Comparison of ENCODE assay signal across 6 cellular contexts in the genomic region with DNA sequence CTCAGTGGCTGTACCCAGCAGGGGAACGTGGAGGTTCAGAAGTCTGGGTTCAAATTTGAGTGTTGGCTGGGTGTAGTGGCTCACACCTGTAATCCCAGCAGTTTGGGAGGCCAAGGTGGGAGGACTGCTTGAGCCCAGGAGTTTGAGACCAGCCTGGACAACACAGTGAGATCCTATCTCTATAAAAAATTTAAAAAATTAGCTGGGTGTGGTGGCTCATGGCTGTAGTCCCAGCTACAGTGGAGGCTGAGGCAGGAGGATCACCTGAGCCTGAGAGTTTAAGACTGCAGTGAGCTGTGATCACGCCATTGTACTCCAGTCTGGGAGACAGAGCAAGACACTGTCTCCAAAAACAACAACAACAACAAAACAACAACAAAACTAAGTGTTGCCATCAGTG. TPM values are rescaled to one million over a fixed set of nuclear protein-coding genes. Genes with fewer than 3 reads are reported as not detected.
"Had no signal": no experiment of that assay in that cellular context is flagged by ENCODE, and none has a peak within 500 bp of the region (broad histone marks: within the 10 kb centered on the region; RNA-seq: fewer than 3 reads in every experiment).

No MANE protein-coding gene starts in this region.

RNA-seq across cellular contexts. Expression of a gene that starts 8.8 kb away (rescaled TPM):
- total RNA-seq: dermis microvascular lymphatic vessel endothelial cell, endodermal cell, gastrocnemius medialis, glomerular endothelial cell, left ventricle myocardium inferior, mononuclear cell had no signal
